ENCODE assay signal across 26 cellular contexts in genomic region chr18:58012356-58012755, GRCh38. TPM values are rescaled to one million over a fixed set of nuclear protein-coding genes. Genes with fewer than 3 reads are reported as not detected.
DNase-seq lines count a peak whose midpoint lies in the region; ATAC-seq, FAIRE-seq and TF ChIP-seq lines count a peak whose summit lies in the region.
"Had no signal": no experiment of that assay in that cellular context is flagged by ENCODE, and none has a peak within 500 bp of the region (broad histone marks: within the 10 kb centered on the region; RNA-seq: fewer than 3 reads in every experiment).

No MANE protein-coding gene starts in this region.

- TF ChIP-seq CTCF in K562 (IDR thresholded peaks at IDR 0.05 in 2 of 3, conservative IDR thresholded peaks at IDR 0.05 in 1 of 3; ENCODE audit: insufficient read depth in 2 of 3, low read depth in 1 of 3, low read length in 3 of 3), result no peak

- no peaks in the 10 kb centered on the region for H3K79me2 ChIP-seq in Karpas-422 (ENCODE audit: low read length)
- H3K79me2 ChIP-seq in K562 (ENCODE audit: control insufficient read depth, insufficient read depth, low read length), result no peaks in the 10 kb centered on the region

- WGBS in K562 (ENCODE audit: insufficient coverage, low coverage, missing lambda C conversion rate), result 29% methylated on average over 1 of the region's 1 CpG
- 23 to 60% (median 58%) methylated on average over 1 of the region's 1 CpG for WGBS in small intestine, 3 donors

- no peak for TF ChIP-seq POLR2A in K562 (conservative IDR thresholded peaks at IDR 0.05)

- POLR2A ChIA-PET in K562 (lab: Yijun Ruan, JAX), result interaction anchor here (1.4 kb wide), 1 partner anchor 9 kb away, joined by 3 read pairs; no protein-coding TSS in a partner anchor

- FAIRE-seq in GM19239 (lab: Jason Lieb, UNC), result peak; percentile 11
- FAIRE-seq in K562 (lab: Jason Lieb, UNC), result no peak
- no peak for FAIRE-seq in small intestine (lab: Jason Lieb, UNC)
- FAIRE-seq: GM12891 had no signal

- in situ Hi-C loops in K562 (cut with MboI), result no loop called here

- H3K9me2 ChIP-seq in Karpas-422 (replicated peaks; ENCODE audit: insufficient read depth, low read length), result no peaks in the 10 kb centered on the region

- H2AFZ ChIP-seq in Karpas-422 (ENCODE audit: low read length) (no peak overlapping the region), K562 (ENCODE audit: low read depth, low read length) (no peak overlapping the region)
- H2AFZ ChIP-seq: GM23338 had no signal

- H3K36me3 ChIP-seq in Karpas-422 (ENCODE audit: insufficient read depth, low read length) (peaks cover 3% of the 10 kb centered on the region; the same call in 1 of the 2 replicates), K562 (ENCODE audit: control insufficient read depth, insufficient read depth, low read length) (no peaks in the 10 kb centered on the region), small intestine (ENCODE audit: control insufficient read depth in 2 of 2, insufficient read depth in 2 of 2, low read length in 2 of 2) (no peaks in the 10 kb centered on the region)
- H3K36me3 ChIP-seq: HAP-1 had no signal

- no peak overlapping the region for H3K4me3 ChIP-seq in Karpas-422 (ENCODE audit: low read length)
- no peak overlapping the region for H3K4me3 ChIP-seq in K562
- no peak overlapping the region for H3K4me3 ChIP-seq in small intestine (ENCODE audit: low read depth in 1 of 2, low read length in 2 of 2)
- H3K4me3 ChIP-seq: GM23338, HAP-1 had no signal

- ATAC-seq in K562, result no peak
- no peak for ATAC-seq in GM18517 (IDR thresholded peaks at IDR 0.05; ENCODE audit: unreplicated experiment)
- ATAC-seq in sciatic nerve, result no peak
- ATAC-seq: CD8-positive, alpha-beta T cell; GM23338 had no signal

- H3K27ac ChIP-seq in Karpas-422 (ENCODE audit: low read length) (no peak overlapping the region), K562 (ENCODE audit: extremely low read depth, low read depth, low read length) (no peak overlapping the region), small intestine (ENCODE audit: low read depth in 1 of 2, low read length in 1 of 2) (no peak overlapping the region)
- H3K27ac ChIP-seq: C4-2B, RWPE1 had no signal

- H4K20me1 ChIP-seq in Karpas-422 (ENCODE audit: insufficient read depth, low read depth, low read length), result no peaks in the 10 kb centered on the region
- H4K20me1 ChIP-seq in K562 (replicated peaks; ENCODE audit: control insufficient read depth, insufficient read depth, low read length), result no peaks in the 10 kb centered on the region

- intact Hi-C loops in K562 (cut with micrococcal nuclease), result no loop called here
- intact Hi-C loops in head of caudate nucleus (cut with DNase I), result no loop called here
- intact Hi-C loops in sciatic nerve (cut with DNase I), result no loop called here

- peaks cover 13% of the 10 kb centered on the region for H3K9me3 ChIP-seq in Karpas-422 (ENCODE audit: low read length)
- no peaks in the 10 kb centered on the region for H3K9me3 ChIP-seq in K562 (replicated peaks; ENCODE audit: control insufficient read depth, insufficient read depth, low read depth, low read length)
- no peaks in the 10 kb centered on the region for H3K9me3 ChIP-seq in small intestine (ENCODE audit: control insufficient read depth, low read depth)
- H3K9me3 ChIP-seq: HAP-1 had no signal

- BruUV-seq in K562 (replicated peaks; lab: Mats Ljungman, UMichigan), result no TSS peak

- CTCF ChIA-PET in K562 (lab: Yijun Ruan, JAX; ENCODE audit: low intra/inter-chr PET ratio), result no interaction called here

- H3K9ac ChIP-seq in Karpas-422 (ENCODE audit: low read length) (no peak overlapping the region), K562 (ENCODE audit: insufficient read depth in 1 of 2, low read depth in 2 of 2, low read length in 2 of 2) (no peak overlapping the region)

- no peaks in the 10 kb centered on the region for H3K9me1 ChIP-seq in K562 (ENCODE audit: control insufficient read depth, insufficient read depth, low read length)

- DNase-seq in GM19239 (ENCODE audit: insufficient read length, low spot score) (no peak), Karpas-422 (no peak), K562 (ENCODE audit: extremely low read depth in 1 of 4, low spot score in 3 of 4) (no peak), small intestine (peak; percentile 41), head of caudate nucleus (no peak), sciatic nerve (ENCODE audit: low spot score) (no peak)
- DNase-seq: CD8-positive, alpha-beta T cell; DMS 273 treated with DMSO at 0.1 percent for 48 hours; DMS79; GF-D8; HFFc6; Kasumi-1; MV-4-11; NCI-H1105; NCI-H1436 treated with DMSO at 0.1 percent for 48 hours; NCI-H187 treated with DMSO at 0.1 percent for 48 hours; NCI-H524; NCI-H748 treated with DMSO at 0.1 percent for 48 hours; SHP77 treated with DMSO at 0.1 percent for 48 hours; T-helper 1 cell had no signal

- H3K4me2 ChIP-seq in Karpas-422 (ENCODE audit: low read depth, low read length, poor library complexity, severe bottlenecking) (peak overlapping the region; percentile 82), K562 (ENCODE audit: insufficient read depth, low read length) (no peak overlapping the region)
- H3K4me2 ChIP-seq: GM23338 had no signal

- H3K4me1 ChIP-seq in Karpas-422 (ENCODE audit: low read length) (peaks cover 58% of the 10 kb centered on the region), K562 (replicated peaks in 1 of 2; ENCODE audit: control insufficient read depth in 2 of 2, insufficient read depth in 2 of 2, low read length in 2 of 2) (no peaks in the 10 kb centered on the region), small intestine (ENCODE audit: control insufficient read depth in 2 of 2, insufficient read depth in 1 of 2, low read depth in 1 of 2, low read length in 1 of 2) (peaks cover 8 to 14% of the 10 kb centered on the region in 2 donors)
- H3K4me1 ChIP-seq: HAP-1 had no signal

- TF ChIP-seq EP300 in K562 (IDR thresholded peaks at IDR 0.05; ENCODE audit: low read length), result no peak

- H3K27me3 ChIP-seq in Karpas-422 (ENCODE audit: low read length), result no peaks in the 10 kb centered on the region
- no peaks in the 10 kb centered on the region for H3K27me3 ChIP-seq in K562 (ENCODE audit: control insufficient read depth in 2 of 2, insufficient read depth in 2 of 2, low read length in 2 of 2)
- H3K27me3 ChIP-seq in small intestine (ENCODE audit: control insufficient read depth in 2 of 2, insufficient read depth in 2 of 2, low read length in 2 of 2), result peaks cover 0 to 2% of the 10 kb centered on the region in 2 donors

- no peak for TF ChIP-seq RAD21 in K562 (CRISPR knock-in tag; conservative IDR thresholded peaks at IDR 0.05 in 1 of 2, IDR thresholded peaks at IDR 0.05 in 1 of 2)

TF ChIP-seq in K562, 482 proteins besides CTCF, POLR2A, EP300 and RAD21:
- TF ChIP-seq CEBPB (tag; IDR thresholded peaks at IDR 0.05) (peak; percentile 82), GTF2F1 (IDR thresholded peaks at IDR 0.05; ENCODE audit: low read depth, low read length) (no peak), CEBPG (CRISPR knock-in tag; IDR thresholded peaks at IDR 0.05) (no peak), CEBPG (tag; conservative IDR thresholded peaks at IDR 0.05 in 1 of 2, IDR thresholded peaks at IDR 0.05 in 1 of 2) (peak; percentile 21 to 75; a peak in 2 of 4 replicates)

RNA-seq across cellular contexts. Expression of gene NEDD4L, which starts 31.7 kb away (rescaled TPM):
- 12.0 and 17.1 TPM in 2 replicates for total RNA-seq in Karpas-422 (2014; rRNA removed; shearing (Covaris generic); ENCODE audit: low replicate concordance)
- 85.7 and 138 TPM in 2 replicates for total RNA-seq in K562 (2011; cell fraction: chromatin; rRNA removed; ENCODE audit: low replicate concordance)
- 40.2 and 48.4 TPM in 2 replicates for total RNA-seq in K562 (2011; cell fraction: nucleolus; rRNA removed)
- total RNA-seq in K562 (2011; cell fraction: nucleoplasm; rRNA removed), result 71.6 and 95.8 TPM in 2 replicates
- total RNA-seq in K562 (2014; rRNA removed) (17.3 and 21.3 TPM in 2 replicates), K562 (2014; rRNA removed; fragmentation: Illumina TruSeq; extraction: Trizol) (16.3 and 21.7 TPM in 2 replicates), K562 (2015; rRNA removed; fragmentation: Illumina TruSeq; extraction: Trizol) (14.4 and 16.5 TPM in 2 replicates), K562 (2021) (32.7 and 33.4 TPM in 2 replicates), sciatic nerve (30.9 TPM)
- polyA plus RNA-seq in K562 (2011; rRNA removed) (11.5 and 19.9 TPM in 2 replicates), K562 (2014; fragmentation: Illumina TruSeq; extraction: Trizol) (23.9 and 27.0 TPM in 2 replicates), K562 (2014; fragmentation: Nextera tagmentation; extraction: Ambion mirVana) (10 to 100 TPM in 1 of 2 experiments, 1 to 10 TPM in 1; 8.1 to 11.1 TPM), K562 (2014; rRNA removed) (22.5 and 25.2 TPM in 2 replicates), small intestine (10 to 100 TPM; 36.5 to 97.5 (median 94.8) TPM)
- polyA plus RNA-seq in K562 (2011; cell fraction: cytosol; rRNA removed), result 10.1 and 20.6 TPM in 2 replicates
- 23.6 and 40.4 TPM in 2 replicates for polyA plus RNA-seq in K562 (2011; cell fraction: nucleus; rRNA removed)
- polyA plus RNA-seq in K562 (2012), result 17.9 and 22.9 TPM in 2 replicates
- 31.3 and 33.1 TPM in 2 replicates for polyA minus RNA-seq in K562 (2011; rRNA and poly(A)+ RNA removed)
- polyA minus RNA-seq in K562 (2011; cell fraction: cytosol; rRNA and poly(A)+ RNA removed), result 15.2 and 15.9 TPM in 2 replicates
- 30.0 and 35.5 TPM in 2 replicates for polyA minus RNA-seq in K562 (2011; cell fraction: nucleus; rRNA and poly(A)+ RNA removed)
